27 cellular contexts compared by ENCODE assay signal in genomic region chr21:33378081-33378480, GRCh38. TPM values are rescaled to one million over a fixed set of nuclear protein-coding genes. Genes with fewer than 3 reads are reported as not detected.
DNase-seq lines count a peak whose midpoint lies in the region; ATAC-seq, FAIRE-seq and TF ChIP-seq lines count a peak whose summit lies in the region.
"Had no signal": no experiment of that assay in that cellular context is flagged by ENCODE, and none has a peak within 500 bp of the region (broad histone marks: within the 10 kb centered on the region; RNA-seq: fewer than 3 reads in every experiment).

No MANE protein-coding gene starts in this region.

- H3K9ac ChIP-seq in SU-DHL-6 (ENCODE audit: low read length), result no peak overlapping the region
- H3K9ac ChIP-seq in HepG2 (ENCODE audit: insufficient read depth, low read depth, low read length), result no peak overlapping the region
- H3K9ac ChIP-seq: BLaER1 had no signal

- intact Hi-C loops in HepG2 (cut with micrococcal nuclease; ENCODE audit: unreplicated experiment) (loop anchor here (10.0 kb wide), 1 partner anchor 243 kb away; no protein-coding TSS in a partner anchor), ascending aorta (cut with DNase I) (loop anchor here (5.0 kb wide), 1 partner anchor 176 kb away; no protein-coding TSS in a partner anchor)

- in situ Hi-C loops in HepG2 (cut with HindIII; ENCODE audit: extremely low pct_ligation_motif_present, low pct_unique_long_range_greater_than_20kb), result no loop called here

- peak overlapping the region; percentile 38 to 82 (median 79) for H3K27ac Mint-ChIP-seq in CD4-positive, CD25-positive, alpha-beta regulatory T cell
- H3K27ac Mint-ChIP-seq in glutamatergic neuron (ENCODE audit: unreplicated experiment), result no peak overlapping the region
- H3K27ac Mint-ChIP-seq: CD8-positive, alpha-beta T cell; HFFc6 had no signal

- H3K4me3 Mint-ChIP-seq in CD4-positive, CD25-positive, alpha-beta regulatory T cell, result no peak overlapping the region
- no peak overlapping the region for H3K4me3 Mint-ChIP-seq in glutamatergic neuron (ENCODE audit: unreplicated experiment)
- H3K4me3 Mint-ChIP-seq: CD8-positive, alpha-beta T cell; HFFc6 had no signal

- H3K79me2 ChIP-seq in SU-DHL-6 (ENCODE audit: insufficient read depth, low read length) (no peaks in the 10 kb centered on the region), HepG2 (ENCODE audit: insufficient read depth, low read length) (no peaks in the 10 kb centered on the region)

- peaks cover 75% of the 10 kb centered on the region for H3F3A ChIP-seq in SU-DHL-6 (ENCODE audit: insufficient read depth)

- H3K27me3 Mint-ChIP-seq in CD4-positive, CD25-positive, alpha-beta regulatory T cell, result peaks cover 8% of the 10 kb centered on the region
- H3K27me3 Mint-ChIP-seq in glutamatergic neuron (ENCODE audit: unreplicated experiment), result no peaks in the 10 kb centered on the region

- H3K4me1 Mint-ChIP-seq in CD4-positive, CD25-positive, alpha-beta regulatory T cell, result peaks cover 19 to 64% (median 44%) of the 10 kb centered on the region in 4 donors
- no peaks in the 10 kb centered on the region for H3K4me1 Mint-ChIP-seq in glutamatergic neuron (ENCODE audit: low read depth, unreplicated experiment)

- H3K9me2 ChIP-seq in SU-DHL-6 (replicated peaks; ENCODE audit: insufficient read depth, low read length), result no peaks in the 10 kb centered on the region

- H3K9me3 Mint-ChIP-seq in CD4-positive, CD25-positive, alpha-beta regulatory T cell, result no peaks in the 10 kb centered on the region
- H3K9me3 Mint-ChIP-seq in glutamatergic neuron (ENCODE audit: unreplicated experiment), result no peaks in the 10 kb centered on the region
- H3K9me3 Mint-ChIP-seq: CD8-positive, alpha-beta T cell; HFFc6; IgD-negative memory B cell had no signal

- H3K9me3 ChIP-seq in CD4-positive, CD25-positive, alpha-beta regulatory T cell (ENCODE audit: control insufficient read depth in 2 of 2, low read length in 2 of 2), result no peaks in the 10 kb centered on the region
- H3K9me3 ChIP-seq in SU-DHL-6 (ENCODE audit: insufficient read depth, low read length) (no peaks in the 10 kb centered on the region), HepG2 (ENCODE audit: low read length) (no peaks in the 10 kb centered on the region), suprapubic skin (no peaks in the 10 kb centered on the region), ascending aorta (no peaks in the 10 kb centered on the region)
- H3K9me3 ChIP-seq: BLaER1, Caco-2, HAP-1, SJSA1 had no signal

- POLR2A ChIA-PET in HepG2 (lab: Yijun Ruan, JAX), result no interaction called here

- no peak for TF ChIP-seq EP300 in HepG2 (IDR thresholded peaks at IDR 0.05; ENCODE audit: low read depth in 2 of 2, low read length in 2 of 2)
- TF ChIP-seq EP300 in HepG2 (CRISPR knock-in tag; IDR thresholded peaks at IDR 0.05; ENCODE audit: borderline replicate concordance), result no peak
- no peak for TF ChIP-seq EP300 in suprapubic skin (IDR thresholded peaks at IDR 0.05)

- no peaks in the 10 kb centered on the region for H3K36me3 Mint-ChIP-seq in CD4-positive, CD25-positive, alpha-beta regulatory T cell
- H3K36me3 Mint-ChIP-seq in glutamatergic neuron (ENCODE audit: unreplicated experiment), result no peaks in the 10 kb centered on the region
- H3K36me3 Mint-ChIP-seq: CD8-positive, alpha-beta T cell had no signal

- CTCF ChIA-PET in HepG2 (lab: Yijun Ruan, JAX; ENCODE audit: low intra/inter-chr PET ratio, low total read pairs), result no interaction called here

- no peak overlapping the region for H3K27ac ChIP-seq in CD4-positive, CD25-positive, alpha-beta regulatory T cell (ENCODE audit: insufficient read depth, low read length, poor library complexity, severe bottlenecking)
- H3K27ac ChIP-seq in SU-DHL-6 (ENCODE audit: low read depth, low read length) (peak overlapping the region; percentile 80), HepG2 (ENCODE audit: extremely low read length, insufficient read depth, low read length) (no peak overlapping the region), suprapubic skin (no peak overlapping the region), ascending aorta (no peak overlapping the region)
- H3K27ac ChIP-seq: BLaER1, SJSA1 had no signal

- BruUV-seq in HepG2 (replicated peaks; lab: Mats Ljungman, UMichigan), result no TSS peak

- TF ChIP-seq POLR2A in HepG2 (IDR thresholded peaks at IDR 0.05; ENCODE audit: insufficient read depth in 1 of 2, low read depth in 2 of 2, low read length in 2 of 2) (no peak), suprapubic skin (IDR thresholded peaks at IDR 0.05) (no peak)

- H3K4me2 ChIP-seq in SU-DHL-6 (ENCODE audit: low read depth, low read length, poor library complexity, severe bottlenecking) (no peak overlapping the region), HepG2 (ENCODE audit: low read depth, low read length) (no peak overlapping the region)
- H3K4me2 ChIP-seq: BLaER1 had no signal

- no peak for DNase-seq in CD4-positive, CD25-positive, alpha-beta regulatory T cell
- DNase-seq in HepG2 (ENCODE audit: low spot score) (no peak), suprapubic skin (ENCODE audit: low spot score in 2 of 2) (peak; percentile 19 to 47), ascending aorta (ENCODE audit: low spot score in 2 of 2) (no peak), NCI-H1105 treated with DMSO at 0.1 percent for 48 hours (lab: John Stamatoyannopoulos, UW) (no peak), glutamatergic neuron (no peak)
- DNase-seq: Caco-2; CD8-positive, alpha-beta T cell; GOT3; HFFc6; NCI-H1048; NCI-H1417 treated with DMSO at 0.1 percent for 48 hours; NCI-H187; NCI-H2081 treated with DMSO at 0.1 percent for 48 hours; NCI-H2171; NCI-H226; NCI-H510A; NCI-H69; Right ventricle myocardium superior had no signal

- no peak overlapping the region for H3K4me3 ChIP-seq in CD4-positive, CD25-positive, alpha-beta regulatory T cell (ENCODE audit: low read depth, low read length)
- H3K4me3 ChIP-seq in SU-DHL-6 (ENCODE audit: insufficient read depth, low read length, poor library complexity, severe bottlenecking), result no peak overlapping the region
- no peak overlapping the region for H3K4me3 ChIP-seq in HepG2 (replicated peaks in 1 of 3; ENCODE audit: insufficient read depth in 1 of 3, low read depth in 2 of 3, low read length in 3 of 3)
- no peak overlapping the region for H3K4me3 ChIP-seq in suprapubic skin
- H3K4me3 ChIP-seq in ascending aorta, result no peak overlapping the region
- H3K4me3 ChIP-seq: BLaER1, GM12878, HAP-1, SJSA1 had no signal

- TF ChIP-seq CTCF in SU-DHL-6 (IDR thresholded peaks at IDR 0.05; ENCODE audit: insufficient read depth, low read length, poor library complexity, severe bottlenecking) (no peak), HepG2 (CRISPR knock-in tag; IDR thresholded peaks at IDR 0.05) (no peak), suprapubic skin (IDR thresholded peaks at IDR 0.05) (no peak), ascending aorta (IDR thresholded peaks at IDR 0.05) (no peak), glutamatergic neuron (IDR thresholded peaks at IDR 0.05; ENCODE audit: partially characterized antibody, unreplicated experiment) (no peak)

- 58% methylated on average over 9 of the region's 9 CpGs for WGBS in HepG2 (ENCODE audit: low lambda C conversion rate)
- 85% methylated on average over 9 of the region's 9 CpGs for WGBS in suprapubic skin

- H2AFZ ChIP-seq in SU-DHL-6 (ENCODE audit: low read depth, low read length, severe bottlenecking) (no peak overlapping the region), HepG2 (ENCODE audit: low read length) (no peak overlapping the region)

- no peaks in the 10 kb centered on the region for H3K27me3 ChIP-seq in CD4-positive, CD25-positive, alpha-beta regulatory T cell (ENCODE audit: control insufficient read depth, insufficient read depth, low read length)
- H3K27me3 ChIP-seq in SU-DHL-6 (ENCODE audit: low read length) (no peaks in the 10 kb centered on the region), HepG2 (ENCODE audit: control insufficient read depth in 1 of 2, insufficient read depth in 2 of 2, low read length in 2 of 2) (no peaks in the 10 kb centered on the region), suprapubic skin (no peaks in the 10 kb centered on the region), ascending aorta (no peaks in the 10 kb centered on the region)
- H3K27me3 ChIP-seq: BLaER1, SJSA1 had no signal

- TF ChIP-seq RAD21 in HepG2 (CRISPR knock-in tag; IDR thresholded peaks at IDR 0.05), result no peak

- H4K20me1 ChIP-seq in SU-DHL-6 (ENCODE audit: low read depth, low read length), result no peaks in the 10 kb centered on the region
- H4K20me1 ChIP-seq in HepG2 (ENCODE audit: insufficient read depth, low read length), result no peaks in the 10 kb centered on the region
- H4K20me1 ChIP-seq: BLaER1 had no signal

- H3K36me3 ChIP-seq in CD4-positive, CD25-positive, alpha-beta regulatory T cell (ENCODE audit: control insufficient read depth, insufficient read depth, low read length), result no peaks in the 10 kb centered on the region
- no peaks in the 10 kb centered on the region for H3K36me3 ChIP-seq in SU-DHL-6 (ENCODE audit: low read length)
- H3K36me3 ChIP-seq in HepG2 (replicated peaks in 1 of 2; ENCODE audit: control insufficient read depth in 1 of 2, insufficient read depth in 2 of 2, low read length in 2 of 2), result no peaks in the 10 kb centered on the region
- no peaks in the 10 kb centered on the region for H3K36me3 ChIP-seq in suprapubic skin
- no peaks in the 10 kb centered on the region for H3K36me3 ChIP-seq in ascending aorta
- H3K36me3 ChIP-seq: BLaER1, HAP-1, SJSA1 had no signal

- FAIRE-seq in HepG2 (lab: Jason Lieb, UNC), result no peak
- FAIRE-seq: A204.1, G401.6, GM12878 had no signal

- peaks cover 44% of the 10 kb centered on the region for H3K4me1 ChIP-seq in CD4-positive, CD25-positive, alpha-beta regulatory T cell (ENCODE audit: control insufficient read depth, insufficient read depth, low read length, poor library complexity, severe bottlenecking)
- H3K4me1 ChIP-seq in HepG2 (ENCODE audit: insufficient read depth, low read length) (peaks cover 48% of the 10 kb centered on the region), suprapubic skin (peaks cover 69% of the 10 kb centered on the region), ascending aorta (peaks cover 6 to 26% of the 10 kb centered on the region in 2 donors)

- ATAC-seq in CD4-positive, CD25-positive, alpha-beta regulatory T cell (ENCODE audit: low read depth in 2 of 2), result no peak
- ATAC-seq in HepG2, result no peak
- ATAC-seq: CD8-positive, alpha-beta T cell; GM12878 had no signal

RNA-seq across cellular contexts. Expression of gene IFNGR2, which starts 25.1 kb away (rescaled TPM):
- total RNA-seq in CD4-positive, CD25-positive, alpha-beta regulatory T cell, result 10.2 TPM
- 10 to 100 TPM; 21.7 to 37.2 (median 24.5) TPM for polyA plus RNA-seq in CD4-positive, CD25-positive, alpha-beta regulatory T cell
- total RNA-seq in HepG2 (2016; rRNA removed; fragmentation: Illumina TruSeq; extraction: Trizol) (50.3 and 61.3 TPM in 2 replicates), suprapubic skin (10 to 100 TPM; 47.0 to 75.5 (median 61.0) TPM), ascending aorta (46.4 TPM), glutamatergic neuron (ENCODE audit: unreplicated experiment) (9.6 TPM)
- total RNA-seq in HepG2 (2016; cell fraction: cytosol; rRNA removed; fragmentation: Illumina TruSeq; extraction: Trizol; ENCODE audit: low read depth), result 140 and 148 TPM in 2 replicates
- 49.5 and 63.1 TPM in 2 replicates for total RNA-seq in HepG2 (2016; cell fraction: insoluble cytoplasmic fraction; rRNA removed; fragmentation: Illumina TruSeq; extraction: Trizol)
- 200 and 205 TPM in 2 replicates for total RNA-seq in HepG2 (2016; cell fraction: membrane; rRNA removed; fragmentation: Illumina TruSeq; extraction: Trizol)
- 31.5 and 38.1 TPM in 2 replicates for total RNA-seq in HepG2 (2016; cell fraction: nucleus; rRNA removed; fragmentation: Illumina TruSeq; extraction: Trizol)
- polyA plus RNA-seq in HepG2 (2011; rRNA removed), result 107 and 117 TPM in 2 replicates
- polyA plus RNA-seq in HepG2 (2011; cell fraction: cytosol; rRNA removed), result 81.1 and 96.5 TPM in 2 replicates
- 29.9 and 35.2 TPM in 2 replicates for polyA plus RNA-seq in HepG2 (2011; cell fraction: nucleus; rRNA removed)
- 58.6 and 61.4 TPM in 2 replicates for polyA plus RNA-seq in HepG2 (2012)
- polyA plus RNA-seq in HepG2 (2016; cell fraction: cytosol; fragmentation: Illumina TruSeq; extraction: Trizol; ENCODE audit: low read depth), result 168 and 186 TPM in 2 replicates
- 61.0 and 68.1 TPM in 2 replicates for polyA plus RNA-seq in HepG2 (2016; cell fraction: insoluble cytoplasmic fraction; fragmentation: Illumina TruSeq; extraction: Trizol; ENCODE audit: low read depth)
- 212 and 216 TPM in 2 replicates for polyA plus RNA-seq in HepG2 (2016; cell fraction: membrane; fragmentation: Illumina TruSeq; extraction: Trizol; ENCODE audit: low read depth)
- 64.8 and 65.1 TPM in 2 replicates for polyA plus RNA-seq in HepG2 (2016; cell fraction: nucleus; fragmentation: Illumina TruSeq; extraction: Trizol; ENCODE audit: insufficient read depth, low read depth)
- 86.4 and 152 TPM in 2 replicates for polyA minus RNA-seq in HepG2 (2011; rRNA and poly(A)+ RNA removed; ENCODE audit: low replicate concordance)
- polyA minus RNA-seq in HepG2 (2011; cell fraction: cytosol; rRNA and poly(A)+ RNA removed), result 57.1 and 57.5 TPM in 2 replicates
- polyA minus RNA-seq in HepG2 (2011; cell fraction: nucleus; rRNA and poly(A)+ RNA removed), result 23.6 and 27.8 TPM in 2 replicates

RNA-seq across cellular contexts. Expression of gene IFNAR1, which starts 53.3 kb away (rescaled TPM):
- total RNA-seq in CD4-positive, CD25-positive, alpha-beta regulatory T cell, result 23.9 TPM
- 10 to 100 TPM; 61.7 to 93.8 (median 68.4) TPM for polyA plus RNA-seq in CD4-positive, CD25-positive, alpha-beta regulatory T cell
- total RNA-seq in HepG2 (2016; rRNA removed; fragmentation: Illumina TruSeq; extraction: Trizol) (9.3 and 11.2 TPM in 2 replicates), suprapubic skin (10 to 100 TPM; 15.9 to 37.3 (median 22.6) TPM), ascending aorta (25.9 TPM), glutamatergic neuron (ENCODE audit: unreplicated experiment) (17.7 TPM)
- total RNA-seq in HepG2 (2016; cell fraction: cytosol; rRNA removed; fragmentation: Illumina TruSeq; extraction: Trizol; ENCODE audit: low read depth), result 1.5 and 1.9 TPM in 2 replicates
- total RNA-seq in HepG2 (2016; cell fraction: insoluble cytoplasmic fraction; rRNA removed; fragmentation: Illumina TruSeq; extraction: Trizol), result 9.5 and 10.0 TPM in 2 replicates
- 7.9 and 9.1 TPM in 2 replicates for total RNA-seq in HepG2 (2016; cell fraction: membrane; rRNA removed; fragmentation: Illumina TruSeq; extraction: Trizol)
- 13.0 and 14.3 TPM in 2 replicates for total RNA-seq in HepG2 (2016; cell fraction: nucleus; rRNA removed; fragmentation: Illumina TruSeq; extraction: Trizol)
- 6.7 and 6.9 TPM in 2 replicates for polyA plus RNA-seq in HepG2 (2011; rRNA removed)
- polyA plus RNA-seq in HepG2 (2011; cell fraction: cytosol; rRNA removed), result 4.7 and 8.7 TPM in 2 replicates
- polyA plus RNA-seq in HepG2 (2011; cell fraction: nucleus; rRNA removed), result 2.7 and 2.9 TPM in 2 replicates
- 17.0 and 23.0 TPM in 2 replicates for polyA plus RNA-seq in HepG2 (2012)
- polyA plus RNA-seq in HepG2 (2016; cell fraction: cytosol; fragmentation: Illumina TruSeq; extraction: Trizol; ENCODE audit: low read depth), result 7.3 and 7.9 TPM in 2 replicates
- 12.1 and 14.2 TPM in 2 replicates for polyA plus RNA-seq in HepG2 (2016; cell fraction: insoluble cytoplasmic fraction; fragmentation: Illumina TruSeq; extraction: Trizol; ENCODE audit: low read depth)
- 9.1 and 10.7 TPM in 2 replicates for polyA plus RNA-seq in HepG2 (2016; cell fraction: membrane; fragmentation: Illumina TruSeq; extraction: Trizol; ENCODE audit: low read depth)
- polyA plus RNA-seq in HepG2 (2016; cell fraction: nucleus; fragmentation: Illumina TruSeq; extraction: Trizol; ENCODE audit: insufficient read depth, low read depth), result 14.6 and 15.2 TPM in 2 replicates
- 15.8 and 22.3 TPM in 2 replicates for polyA minus RNA-seq in HepG2 (2011; rRNA and poly(A)+ RNA removed; ENCODE audit: low replicate concordance)
- 14.0 and 18.3 TPM in 2 replicates for polyA minus RNA-seq in HepG2 (2011; cell fraction: cytosol; rRNA and poly(A)+ RNA removed)
- 17.0 and 22.1 TPM in 2 replicates for polyA minus RNA-seq in HepG2 (2011; cell fraction: nucleus; rRNA and poly(A)+ RNA removed)

Comparison
In these comparisons a context has a peak if more than half of its experiments do, and no peak if none do; other contexts are left out.
1. DNase-seq: peak in suprapubic skin (2 of 2); none in CD4-positive, CD25-positive, alpha-beta regulatory T cell (0 of 3), HepG2 (single experiment), ascending aorta (0 of 2), NCI-H1105 treated with DMSO at 0.1 percent for 48 hours (single experiment) and glutamatergic neuron (single experiment).